ENCODE assay signal across 12 cellular contexts in genomic region chr9:137760426-137760825, GRCh38.
DNase-seq lines count a peak whose midpoint lies in the region; ATAC-seq and TF ChIP-seq lines count a peak whose summit lies in the region.
"Had no signal": no experiment of that assay in that cellular context is flagged by ENCODE, and none has a peak within 500 bp of the region (broad histone marks: within the 10 kb centered on the region; RNA-seq: fewer than 3 reads in every experiment).

No MANE protein-coding gene starts in this region.

- peaks cover 5% of the 10 kb centered on the region for H3K79me1 ChIP-seq in neuronal stem cell (ENCODE audit: low read depth, low read length)

- H4K8ac ChIP-seq in neuronal stem cell (ENCODE audit: low read depth, low read length) = no peak overlapping the region

- H3K14ac ChIP-seq in neuronal stem cell (ENCODE audit: low read length) = no peak overlapping the region

- H4K20me1 ChIP-seq in GM23338 (replicated peaks; ENCODE audit: insufficient read depth) = peaks cover 12% of the 10 kb centered on the region

- intact Hi-C loops in breast epithelium (cut with DNase I; ENCODE audit: low total_unique reads) = no loop called here

- no peak overlapping the region for H2AK5ac ChIP-seq in neuronal stem cell (ENCODE audit: low read depth, low read length)

- peaks cover 15% of the 10 kb centered on the region for H3K4me1 Mint-ChIP-seq in GM23338
- peaks cover 56% of the 10 kb centered on the region for H3K4me1 Mint-ChIP-seq in activated naive CD8-positive, alpha-beta T cell treated with anti-CD3 and anti-CD28 coated beads, Interleukin-2, amount 50 U/mL, for 24 hours

- no peak overlapping the region for H3K4me2 ChIP-seq in GM23338
- no peak overlapping the region for H3K4me2 ChIP-seq in neuronal stem cell (ENCODE audit: insufficient read depth, low read length, poor library complexity, severe bottlenecking)
- H3K4me2 ChIP-seq: BLaER1 had no signal

- no peaks in the 10 kb centered on the region for H3K9me2 ChIP-seq in GM23338 (ENCODE audit: insufficient read depth)

- no peak overlapping the region for H2BK12ac ChIP-seq in neuronal stem cell (ENCODE audit: low read length)

- whole genome bisulfite sequencing in neuronal stem cell (ENCODE audit: extremely low coverage in 2 of 2, insufficient read length in 2 of 2, insufficient replicate concordance in 1 of 2), 2 donors = no CpG with 5 or more reads among the region's 12 CpGs

- no peak overlapping the region for H2BK5ac ChIP-seq in neuronal stem cell (ENCODE audit: low read length)

- H4K91ac ChIP-seq in neuronal stem cell (ENCODE audit: low read depth, low read length, poor library complexity) = no peak overlapping the region

- no peak overlapping the region for H2BK15ac ChIP-seq in neuronal stem cell (ENCODE audit: low read length)

- H3K4me3 ChIP-seq in GM23338 (no peak overlapping the region), neuronal stem cell (ENCODE audit: low read length in 2 of 2) (no peak overlapping the region), breast epithelium (no peak overlapping the region)
- H3K4me3 ChIP-seq: ascending aorta, BLaER1 had no signal

- H3K27ac ChIP-seq in GM23338 (ENCODE audit: low read depth) = 0 out of 2 replicates have a peak overlapping the region, but pooled peaks have one; percentile 50
- H3K27ac ChIP-seq in neuronal stem cell (replicated peaks; ENCODE audit: low read length) = no peak overlapping the region
- H3K27ac ChIP-seq in breast epithelium = no peak overlapping the region
- H3K27ac ChIP-seq: ascending aorta, BLaER1 had no signal

- no peaks in the 10 kb centered on the region for H3K9me3 Mint-ChIP-seq in GM23338
- no peaks in the 10 kb centered on the region for H3K9me3 Mint-ChIP-seq in activated naive CD8-positive, alpha-beta T cell treated with anti-CD3 and anti-CD28 coated beads, Interleukin-2, amount 50 U/mL, for 24 hours

- H3K27me3 ChIP-seq in GM23338 (ENCODE audit: insufficient read depth) (no peaks in the 10 kb centered on the region), neuronal stem cell (ENCODE audit: control insufficient read depth in 3 of 3, insufficient read depth in 3 of 3, low read depth in 1 of 3, low read length in 3 of 3) (no peaks in the 10 kb centered on the region), breast epithelium (no peaks in the 10 kb centered on the region)
- H3K27me3 ChIP-seq: ascending aorta, BLaER1 had no signal

- H3K9me3 ChIP-seq in neuronal stem cell (replicated peaks in 1 of 2; ENCODE audit: control insufficient read depth in 2 of 2, insufficient read depth in 1 of 2, low read depth in 1 of 2, low read length in 2 of 2) = peaks cover 2 to 3% of the 10 kb centered on the region in 2 donors
- no peaks in the 10 kb centered on the region for H3K9me3 ChIP-seq in breast epithelium

- H3K27me3 Mint-ChIP-seq in GM23338 (ENCODE audit: insufficient read depth, low read depth, poor library complexity) = peaks cover 6% of the 10 kb centered on the region
- H3K27me3 Mint-ChIP-seq in activated naive CD8-positive, alpha-beta T cell treated with anti-CD3 and anti-CD28 coated beads, Interleukin-2, amount 50 U/mL, for 24 hours = no peaks in the 10 kb centered on the region

- TF ChIP-seq CTCF in AG09319 (IDR thresholded peaks at IDR 0.05; ENCODE audit: low read depth, low read length) = no peak
- no peak for TF ChIP-seq CTCF in GM23338 (conservative IDR thresholded peaks at IDR 0.05; ENCODE audit: low read depth in 2 of 2)
- no peak for TF ChIP-seq CTCF in breast epithelium (IDR thresholded peaks at IDR 0.05)

- no peak overlapping the region for H2BK120ac ChIP-seq in neuronal stem cell (ENCODE audit: low read depth, low read length)

- DNase-seq in AG09319 (ENCODE audit: extremely low read depth, low read depth) (peak; percentile 14), GM23338 (ENCODE audit: low spot score) (no peak), neuronal stem cell (ENCODE audit: low spot score) (no peak), NCI-H524 treated with DMSO at 0.1 percent for 48 hours (lab: John Stamatoyannopoulos, UW) (no peak), NCI-H2107 treated with DMSO at 0.1 percent for 48 hours (lab: John Stamatoyannopoulos, UW; ENCODE audit: unreplicated experiment) (no peak), breast epithelium (ENCODE audit: low spot score in 2 of 2) (no peak)
- DNase-seq in activated naive CD8-positive, alpha-beta T cell treated with anti-CD3 and anti-CD28 coated beads, Interleukin-2, amount 50 U/mL, for 24 hours = no peak
- DNase-seq: foreskin melanocyte, NCI-H187 treated with DMSO at 0.1 percent for 48 hours had no signal

- H3K79me2 ChIP-seq in GM23338 (replicated peaks; ENCODE audit: insufficient read depth) = peaks cover 45% of the 10 kb centered on the region

- ATAC-seq in GM23338 (no peak), HG02798 (IDR thresholded peaks at IDR 0.05; ENCODE audit: poor library complexity, unreplicated experiment) (no peak)
- no peak for ATAC-seq in activated naive CD8-positive, alpha-beta T cell treated with anti-CD3 and anti-CD28 coated beads, Interleukin-2, amount 50 U/mL, for 24 hours

- H2AFZ ChIP-seq in GM23338 (no peak overlapping the region), neuronal stem cell (ENCODE audit: low read length) (no peak overlapping the region)

- no peak for TF ChIP-seq POLR2A in breast epithelium (IDR thresholded peaks at IDR 0.05)

- H3K36me3 ChIP-seq in GM23338 (ENCODE audit: insufficient read depth) = peaks cover 34% of the 10 kb centered on the region
- peaks cover 32 to 93% of the 10 kb centered on the region in 2 donors for H3K36me3 ChIP-seq in neuronal stem cell (replicated peaks in 1 of 2; ENCODE audit: control insufficient read depth in 2 of 2, insufficient read depth in 2 of 2, low read length in 2 of 2)
- H3K36me3 ChIP-seq in breast epithelium = no peaks in the 10 kb centered on the region

- no peak overlapping the region for H3K4me3 Mint-ChIP-seq in GM23338
- no peak overlapping the region for H3K4me3 Mint-ChIP-seq in activated naive CD8-positive, alpha-beta T cell treated with anti-CD3 and anti-CD28 coated beads, Interleukin-2, amount 50 U/mL, for 24 hours

- H3K4me1 ChIP-seq in GM23338 (ENCODE audit: insufficient read depth) (no peaks in the 10 kb centered on the region), neuronal stem cell (ENCODE audit: control insufficient read depth in 2 of 2, insufficient read depth in 1 of 2, low read depth in 1 of 2, low read length in 2 of 2) (peaks cover 0 to 7% of the 10 kb centered on the region in 2 donors), breast epithelium (no peaks in the 10 kb centered on the region)
- H3K4me1 ChIP-seq: ascending aorta had no signal

- no peak overlapping the region for H3K9ac ChIP-seq in neuronal stem cell (ENCODE audit: low read depth, low read length, poor library complexity)
- H3K9ac ChIP-seq: BLaER1 had no signal

- no peak overlapping the region for H3K4ac ChIP-seq in neuronal stem cell (ENCODE audit: low read length)

- peak overlapping the region; percentile 11 for H3K18ac ChIP-seq in neuronal stem cell (ENCODE audit: low read length)

- 0 out of 2 replicates have a peak, but pooled peaks cover 3% of the 10 kb centered on the region for H3F3A ChIP-seq in GM23338 (replicated peaks; ENCODE audit: low read depth)

- no peak overlapping the region for H3K23ac ChIP-seq in neuronal stem cell (ENCODE audit: low read depth, low read length, poor library complexity)

- peak overlapping the region; percentile 81 for H3K27ac Mint-ChIP-seq in GM23338
- H3K27ac Mint-ChIP-seq in activated naive CD8-positive, alpha-beta T cell treated with anti-CD3 and anti-CD28 coated beads, Interleukin-2, amount 50 U/mL, for 24 hours = peak overlapping the region; percentile 59

- peaks cover 83% of the 10 kb centered on the region for H3K36me3 Mint-ChIP-seq in GM23338 (ENCODE audit: low read depth)
- H3K36me3 Mint-ChIP-seq in activated naive CD8-positive, alpha-beta T cell treated with anti-CD3 and anti-CD28 coated beads, Interleukin-2, amount 50 U/mL, for 24 hours (ENCODE audit: low read depth) = peaks cover 58% of the 10 kb centered on the region

TF ChIP-seq in GM23338, 12 proteins besides CTCF, POLR2A, EP300 and RAD21:
- TF ChIP-seq ETS1 (IDR thresholded peaks at IDR 0.05) = no peak
TF ChIP-seq in GM23338: peak in this region for 0.
